ENCODE assay signal across 6 cellular contexts in the genomic region with DNA sequence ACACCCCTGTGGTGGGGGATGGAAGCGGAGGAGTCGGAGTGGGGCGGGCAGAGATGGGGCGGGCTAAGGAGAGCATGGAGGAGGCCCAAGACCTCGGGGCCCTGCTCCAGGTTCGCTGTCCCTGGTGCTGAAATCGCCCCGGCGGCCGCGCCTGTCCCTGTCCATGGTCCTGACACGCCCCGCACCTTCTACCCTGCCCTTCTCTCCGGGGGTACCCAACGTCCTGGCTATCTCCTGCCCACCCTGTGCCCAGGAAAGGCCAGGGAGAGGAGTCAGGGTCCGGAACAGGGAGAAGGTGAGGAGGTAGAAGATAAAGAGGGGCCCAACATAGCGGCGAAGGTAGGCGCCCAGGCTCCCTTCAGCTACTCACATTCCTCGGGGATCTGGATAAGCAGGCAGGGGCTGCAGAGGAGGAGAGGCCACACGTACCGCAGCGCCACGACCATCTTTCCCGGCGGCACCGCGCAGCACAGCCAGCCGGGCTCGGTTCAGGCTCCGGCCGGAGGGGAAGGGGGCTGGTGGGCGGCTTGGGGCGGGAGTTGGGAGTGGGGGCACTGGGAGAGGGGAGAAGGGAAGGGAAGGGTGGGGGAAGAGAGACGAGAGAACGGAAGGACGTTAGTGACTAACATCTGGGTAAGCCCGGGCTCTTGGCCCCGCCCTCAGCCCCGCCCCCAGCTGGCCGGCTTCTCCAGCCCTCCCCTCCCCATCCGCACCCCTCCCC. TPM values are rescaled to one million over a fixed set of nuclear protein-coding genes. Genes with fewer than 3 reads are reported as not detected.
DNase-seq lines count a peak whose midpoint lies in the region; ATAC-seq and TF ChIP-seq lines count a peak whose summit lies in the region.

No MANE protein-coding gene starts in this region.

- DNase-seq in CD14-positive monocyte (ENCODE audit: low spot score) (peak; percentile 51), NOMO-1 treated with DMSO at 0.1 percent for 48 hours (lab: John Stamatoyannopoulos, UW; ENCODE audit: unreplicated experiment) (peak; percentile 39), astrocyte of the hippocampus (ENCODE audit: low read depth, low spot score) (peak; percentile 65), nephron progenitor cell (peak; percentile 90), SW480 (ENCODE audit: low spot score) (no peak)

- intact Hi-C loops in CD14-positive monocyte (cut with micrococcal nuclease): no loop called here

- peaks cover 0 to 5% (median 1%) of the 10 kb centered on the region in 7 donors for H3K9me3 Mint-ChIP-seq in CD14-positive monocyte
- peaks cover 58% of the 10 kb centered on the region for H3K9me3 Mint-ChIP-seq in nephron progenitor cell

- H3K4me3 Mint-ChIP-seq in CD14-positive monocyte (no peak overlapping the region), nephron progenitor cell (no peak overlapping the region)

- TF ChIP-seq CTCF in CD14-positive monocyte (IDR thresholded peaks at IDR 0.05) (no peak), nephron progenitor cell (IDR thresholded peaks at IDR 0.05) (no peak)

- H3K36me3 Mint-ChIP-seq in CD14-positive monocyte (no peaks in the 10 kb centered on the region), nephron progenitor cell (ENCODE audit: low read depth) (peaks cover 4% of the 10 kb centered on the region)

- H3K27ac Mint-ChIP-seq in CD14-positive monocyte: no peak overlapping the region
- H3K27ac Mint-ChIP-seq in nephron progenitor cell: no peak overlapping the region

- ATAC-seq in GM21381 (IDR thresholded peaks at IDR 0.05; ENCODE audit: unreplicated experiment): no peak

- peaks cover 2% of the 10 kb centered on the region for H3K4me1 Mint-ChIP-seq in CD14-positive monocyte
- H3K4me1 Mint-ChIP-seq in nephron progenitor cell: peaks cover 68% of the 10 kb centered on the region

- H3K27me3 Mint-ChIP-seq in CD14-positive monocyte (ENCODE audit: low read depth in 3 of 3) (peaks cover 29 to 66% (median 58%) of the 10 kb centered on the region in 3 donors), nephron progenitor cell (ENCODE audit: low read depth, poor library complexity) (peaks cover 11% of the 10 kb centered on the region)

RNA-seq across cellular contexts. Expression of gene L1CAM, which starts 10.4 kb away (rescaled TPM):
- not detected for polyA plus RNA-seq in CD14-positive monocyte

RNA-seq across cellular contexts. Expression of gene AVPR2, which starts 28.9 kb away (rescaled TPM):
- polyA plus RNA-seq in CD14-positive monocyte: under 1 TPM in 1 of 2 donors, not detected in 1; 0.14 TPM

RNA-seq across cellular contexts. Expression of gene PDZD4, which starts 45.2 kb away (rescaled TPM):
- not detected for polyA plus RNA-seq in CD14-positive monocyte

RNA-seq across cellular contexts. Expression of gene ARHGAP4, which starts 50.5 kb away (rescaled TPM):
- polyA plus RNA-seq in CD14-positive monocyte: 10 to 100 TPM; 51.5 to 64.4 TPM

RNA-seq across cellular contexts. Expression of gene NAA10, which starts 59.3 kb away (rescaled TPM):
- polyA plus RNA-seq in CD14-positive monocyte: 10 to 100 TPM; 46.7 to 47.9 TPM
